Comparison of ENCODE assay signal across 35 cellular contexts in the genomic region with DNA sequence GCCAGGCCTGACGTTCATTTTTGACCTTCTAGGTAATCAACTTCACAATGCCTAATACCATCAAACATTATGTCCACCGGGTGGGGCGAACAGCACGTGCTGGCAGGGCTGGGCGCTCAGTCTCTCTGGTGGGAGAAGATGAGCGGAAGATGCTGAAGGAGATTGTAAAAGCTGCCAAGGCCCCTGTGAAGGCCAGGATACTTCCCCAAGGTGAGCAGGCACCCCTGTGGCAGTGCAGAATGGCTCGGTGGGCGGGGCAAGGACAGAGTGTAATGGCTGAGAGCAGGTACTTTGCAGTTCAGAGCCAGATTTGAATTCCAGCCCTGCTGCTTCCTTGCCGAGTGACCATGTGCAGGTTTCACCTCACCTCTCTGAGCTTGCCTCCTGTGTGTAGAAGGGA.
"Had no signal": no experiment of that assay in that cellular context is flagged by ENCODE, and none has a peak within 500 bp of the region (broad histone marks: within the 10 kb centered on the region; RNA-seq: fewer than 3 reads in every experiment).

No MANE protein-coding gene starts in this region.

- H3K4me1 Mint-ChIP-seq: activated naive CD4-positive, alpha-beta T cell treated with anti-CD3 and anti-CD28 coated beads, Interleukin-2, amount 10 ng/mL, durations not matched to agents 7 days and 5 days; activated naive CD8-positive, alpha-beta T cell treated with anti-CD3 and anti-CD28 coated beads, Interleukin-2, amount 50 U/mL, for 24 hours had no signal

- H3K9me3 ChIP-seq: MG63, Peyer's patch had no signal

- DNase-seq: activated CD4-positive, alpha-beta T cell treated with anti-CD3 and anti-CD28 coated beads for 1 hour; activated CD4-positive, alpha-beta T cell treated with anti-CD3 and anti-CD28 coated beads for 48 hours; activated CD4-positive, alpha-beta T cell treated with anti-CD3 and anti-CD28 coated beads, Interleukin-2, amount 50 U/mL, for 48 hours; activated CD4-positive, CD25-positive, alpha-beta regulatory T cell; activated CD8-positive, alpha-beta T cell treated with anti-CD3 and anti-CD28 coated beads, Interleukin-2, amount 10 ng/mL, durations not matched to agents 7 days and 5 days; activated effector memory CD4-positive, alpha-beta T cell treated with Interleukin-2 at 50 U/mL for 16 hours; activated naive CD4-positive, alpha-beta T cell treated with anti-CD3 and anti-CD28 coated beads, Interleukin-2, amount 10 ng/mL, durations not matched to agents 7 days and 5 days; activated naive CD8-positive, alpha-beta T cell treated with anti-CD3 and anti-CD28 coated beads, Interleukin-2, amount 50 U/mL, for 24 hours; activated T-cell treated with anti-CD3 and anti-CD28 coated beads, Interleukin-2, amount 50 U/mL, for 48 hours; anterior cingulate cortex; brain microvascular endothelial cell; central memory CD4-positive, alpha-beta T cell; Kasumi-1; KBM-7; MG63; NCI-H1048; NCI-H1105 treated with DMSO at 0.1 percent for 48 hours; NCI-H1436 treated with DMSO at 0.1 percent for 48 hours; NCI-H1694 treated with DMSO at 0.1 percent for 48 hours; NCI-H2029; NCI-H2171; NCI-H510A; NCI-H526; NCI-H748 treated with DMSO at 0.1 percent for 48 hours; NK-92 treated with Interleukin-12 subunit alpha and Interleukin-12 subunit beta, amount 100 ng/mL, for 24 hours; PC-3; Peyer's patch; RPMI8226; SIG-M5; T-cell; T-helper 2 cell; T-helper 9 cell had no signal

- H3K27me3 ChIP-seq: brain microvascular endothelial cell, MG63, Peyer's patch had no signal

- H3K4me1 ChIP-seq: Peyer's patch had no signal

- H3K4me3 ChIP-seq: MG63, Peyer's patch had no signal

- H3K27ac ChIP-seq: brain microvascular endothelial cell, VCaP had no signal

- H3K27me3 Mint-ChIP-seq: activated naive CD4-positive, alpha-beta T cell treated with anti-CD3 and anti-CD28 coated beads, Interleukin-2, amount 10 ng/mL, durations not matched to agents 7 days and 5 days; activated naive CD8-positive, alpha-beta T cell; activated naive CD8-positive, alpha-beta T cell treated with anti-CD3 and anti-CD28 coated beads, Interleukin-2, amount 50 U/mL, for 24 hours; T-cell had no signal

- H3K9me3 Mint-ChIP-seq: activated naive CD4-positive, alpha-beta T cell treated with anti-CD3 and anti-CD28 coated beads, Interleukin-2, amount 10 ng/mL, durations not matched to agents 7 days and 5 days; activated naive CD8-positive, alpha-beta T cell treated with anti-CD3 and anti-CD28 coated beads, Interleukin-2, amount 50 U/mL, for 24 hours; T-cell had no signal

- ATAC-seq: activated CD8-positive, alpha-beta T cell treated with anti-CD3 and anti-CD28 coated beads, Interleukin-2, amount 10 ng/mL, durations not matched to agents 7 days and 5 days; activated naive CD8-positive, alpha-beta T cell treated with anti-CD3 and anti-CD28 coated beads, Interleukin-2, amount 50 U/mL, for 24 hours; PC-3; SK-N-SH treated with all-trans-retinoic acid at 6 μM for 48 hours; T-cell had no signal

- H3K4me3 Mint-ChIP-seq: activated CD8-positive, alpha-beta T cell treated with anti-CD3 and anti-CD28 coated beads, Interleukin-2, amount 10 ng/mL, durations not matched to agents 7 days and 5 days; activated naive CD4-positive, alpha-beta T cell treated with anti-CD3 and anti-CD28 coated beads, Interleukin-2, amount 10 ng/mL, durations not matched to agents 7 days and 5 days; activated naive CD8-positive, alpha-beta T cell; activated naive CD8-positive, alpha-beta T cell treated with anti-CD3 and anti-CD28 coated beads, Interleukin-2, amount 50 U/mL, for 24 hours; T-cell had no signal

- H3K27ac Mint-ChIP-seq: activated CD8-positive, alpha-beta T cell treated with anti-CD3 and anti-CD28 coated beads, Interleukin-2, amount 10 ng/mL, durations not matched to agents 7 days and 5 days; activated naive CD4-positive, alpha-beta T cell treated with anti-CD3 and anti-CD28 coated beads, Interleukin-2, amount 10 ng/mL, durations not matched to agents 7 days and 5 days; activated naive CD8-positive, alpha-beta T cell treated with anti-CD3 and anti-CD28 coated beads, Interleukin-2, amount 50 U/mL, for 24 hours had no signal
